Comparison of ENCODE assay signal across 10 cellular contexts in the genomic region with DNA sequence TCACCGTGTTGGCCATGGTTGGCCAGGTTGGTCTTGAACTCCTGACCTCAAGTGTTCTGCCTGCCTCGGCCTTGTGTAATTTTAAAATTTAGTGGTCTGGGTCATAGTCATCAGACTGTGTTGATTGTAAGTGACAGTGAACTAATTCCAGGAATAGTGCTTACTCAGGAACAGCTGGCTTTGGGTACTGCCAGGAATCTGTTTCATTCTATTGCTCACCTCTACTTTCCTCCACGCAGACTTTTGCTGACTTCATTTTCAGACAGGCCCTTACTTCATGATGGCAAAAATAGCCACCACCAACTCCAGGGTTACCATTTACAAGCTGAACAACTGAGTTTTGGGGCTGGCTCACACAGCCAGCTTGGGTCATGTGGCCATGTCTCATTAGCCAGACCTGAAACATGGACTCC. TPM values are rescaled to one million over a fixed set of nuclear protein-coding genes. Genes with fewer than 3 reads are reported as not detected.
A peak's percentile ranks its signal among the peaks of the same experiment; 100 is the strongest.
DNase-seq lines count a peak whose midpoint lies in the region; ATAC-seq and TF ChIP-seq lines count a peak whose summit lies in the region.
"Had no signal": no experiment of that assay in that cellular context is flagged by ENCODE, and none has a peak within 500 bp of the region (broad histone marks: within the 10 kb centered on the region; RNA-seq: fewer than 3 reads in every experiment).

No MANE protein-coding gene starts in this region.

- no peaks in the 10 kb centered on the region for H3K4me1 ChIP-seq in H9 (ENCODE audit: insufficient read depth, low read length)

- no peaks in the 10 kb centered on the region for H3K27me3 ChIP-seq in H9 (ENCODE audit: insufficient read depth, low read length)
- H3K27me3 ChIP-seq: BLaER1 had no signal

- H3K79me2 ChIP-seq in H9 (ENCODE audit: insufficient read depth, low read length): no peaks in the 10 kb centered on the region

- no peaks in the 10 kb centered on the region for H3K9me3 Mint-ChIP-seq in activated naive CD4-positive, alpha-beta T cell treated with anti-CD3 and anti-CD28 coated beads, Interleukin-2, amount 50 U/mL, for 72 hours
- H3K9me3 Mint-ChIP-seq in stimulated activated effector memory CD8-positive, alpha-beta T cell treated with anti-CD3 and anti-CD28 coated beads, Interleukin-12 subunit alpha, Interleukin-12 subunit beta, amount 100 ng/mL, for 72 hours: no peaks in the 10 kb centered on the region
- H3K9me3 Mint-ChIP-seq in H9: no peaks in the 10 kb centered on the region

- peaks cover 0 to 19% of the 10 kb centered on the region in 2 donors for H3K36me3 Mint-ChIP-seq in activated naive CD4-positive, alpha-beta T cell treated with anti-CD3 and anti-CD28 coated beads, Interleukin-2, amount 50 U/mL, for 72 hours
- peaks cover 5% of the 10 kb centered on the region for H3K36me3 Mint-ChIP-seq in stimulated activated effector memory CD8-positive, alpha-beta T cell treated with anti-CD3 and anti-CD28 coated beads, Interleukin-12 subunit alpha, Interleukin-12 subunit beta, amount 100 ng/mL, for 72 hours
- no peaks in the 10 kb centered on the region for H3K36me3 Mint-ChIP-seq in H9 (ENCODE audit: insufficient read depth in 1 of 3, low read depth in 3 of 3)

- no peak overlapping the region for H3K14ac ChIP-seq in H9 (ENCODE audit: insufficient read depth, low read length)

- no peak overlapping the region for H3K4me2 ChIP-seq in H9 (ENCODE audit: insufficient read depth, insufficient read length, low read length)
- H3K4me2 ChIP-seq: BLaER1 had no signal

- H3K79me1 ChIP-seq in H9 (ENCODE audit: insufficient read depth, low read depth, low read length, poor library complexity, severe bottlenecking): no peaks in the 10 kb centered on the region

- H2AFZ ChIP-seq in H9 (ENCODE audit: low read length): no peak overlapping the region

- no peak overlapping the region for H3K18ac ChIP-seq in H9 (ENCODE audit: insufficient read length, low read depth, low read length)

- ATAC-seq in activated naive CD4-positive, alpha-beta T cell treated with anti-CD3 and anti-CD28 coated beads, Interleukin-2, amount 50 U/mL, for 72 hours: peak; percentile 71 to 75
- ATAC-seq in HG03439 (IDR thresholded peaks at IDR 0.05; ENCODE audit: unreplicated experiment) (peak; percentile 52), esophagus mucosa (peak; percentile 20), GM19328 (IDR thresholded peaks at IDR 0.05; ENCODE audit: unreplicated experiment) (no peak)
- ATAC-seq in stimulated activated effector memory CD8-positive, alpha-beta T cell treated with anti-CD3 and anti-CD28 coated beads, Interleukin-12 subunit alpha, Interleukin-12 subunit beta, amount 100 ng/mL, for 72 hours: peak; percentile 86

- H3K4me3 Mint-ChIP-seq in stimulated activated effector memory CD8-positive, alpha-beta T cell treated with anti-CD3 and anti-CD28 coated beads, Interleukin-12 subunit alpha, Interleukin-12 subunit beta, amount 100 ng/mL, for 72 hours: no peak overlapping the region
- H3K4me3 Mint-ChIP-seq in H9: no peak overlapping the region

- H2BK12ac ChIP-seq in H9 (ENCODE audit: insufficient read length, low read depth, low read length): no peak overlapping the region

- no peak overlapping the region for H4K5ac ChIP-seq in H9 (ENCODE audit: insufficient read length, low read depth, low read length)

- peaks cover 60% of the 10 kb centered on the region for H3K4me1 Mint-ChIP-seq in stimulated activated effector memory CD8-positive, alpha-beta T cell treated with anti-CD3 and anti-CD28 coated beads, Interleukin-12 subunit alpha, Interleukin-12 subunit beta, amount 100 ng/mL, for 72 hours
- H3K4me1 Mint-ChIP-seq in H9: peaks cover 4 to 12% of the 10 kb centered on the region in 2 experiments; a peak in 3 of 4 replicates

- H4K20me1 ChIP-seq in H9 (ENCODE audit: control insufficient read depth, insufficient read depth, insufficient read length): no peaks in the 10 kb centered on the region
- H4K20me1 ChIP-seq: BLaER1 had no signal

- no peak overlapping the region for H3K9ac ChIP-seq in H9 (ENCODE audit: extremely low read depth, insufficient read length, low read length)
- H3K9ac ChIP-seq: BLaER1 had no signal

- no peak overlapping the region for H2BK120ac ChIP-seq in H9 (ENCODE audit: low read depth, low read length, poor library complexity, severe bottlenecking)

- no peak overlapping the region for H4K91ac ChIP-seq in H9 (ENCODE audit: insufficient read length, low read depth, low read length)

- no peak overlapping the region for H4K8ac ChIP-seq in H9 (replicated peaks; ENCODE audit: insufficient read length, low read depth, low read length)

- H3T11ph ChIP-seq in H9 (ENCODE audit: low read length): no peak overlapping the region

- no peak for DNase-seq in activated naive CD4-positive, alpha-beta T cell treated with anti-CD3 and anti-CD28 coated beads, Interleukin-2, amount 50 U/mL, for 72 hours (ENCODE audit: low spot score in 2 of 2)
- DNase-seq in activated naive CD4-positive, alpha-beta T cell (lab: John Stamatoyannopoulos, UW): no peak
- peak in 1 of 2 donors; percentile 71 for DNase-seq in stimulated activated effector memory CD8-positive, alpha-beta T cell treated with anti-CD3 and anti-CD28 coated beads, Interleukin-12 subunit alpha, Interleukin-12 subunit beta, amount 100 ng/mL, for 72 hours (ENCODE audit: low spot score in 2 of 2)
- no peak for DNase-seq in H9
- DNase-seq in midbrain (lab: John Stamatoyannopoulos, UW): no peak
- DNase-seq: NCI-H2029 treated with DMSO at 0.1 percent for 48 hours had no signal

- H3K4ac ChIP-seq in H9 (ENCODE audit: low read depth, low read length): no peak overlapping the region

- no peak for TF ChIP-seq CTCF in H9 (conservative IDR thresholded peaks at IDR 0.05)

- no peaks in the 10 kb centered on the region for H3K27me3 Mint-ChIP-seq in H9 (ENCODE audit: low read depth)

- peak overlapping the region; percentile 73 to 76 for H3K27ac Mint-ChIP-seq in activated naive CD4-positive, alpha-beta T cell treated with anti-CD3 and anti-CD28 coated beads, Interleukin-2, amount 50 U/mL, for 72 hours
- peak overlapping the region; percentile 85 for H3K27ac Mint-ChIP-seq in stimulated activated effector memory CD8-positive, alpha-beta T cell treated with anti-CD3 and anti-CD28 coated beads, Interleukin-12 subunit alpha, Interleukin-12 subunit beta, amount 100 ng/mL, for 72 hours
- H3K27ac Mint-ChIP-seq in H9: no peak overlapping the region

- H2BK15ac ChIP-seq in H9 (ENCODE audit: low read depth, low read length): no peak overlapping the region

- no peak overlapping the region for H2AK5ac ChIP-seq in H9 (ENCODE audit: insufficient read length, low read length)

- no peak overlapping the region for H2BK20ac ChIP-seq in H9 (ENCODE audit: low read depth, low read length, poor library complexity, severe bottlenecking)

- H3K9me3 ChIP-seq in H9 (ENCODE audit: control insufficient read depth, low read depth, low read length): no peaks in the 10 kb centered on the region
- H3K9me3 ChIP-seq: BLaER1 had no signal

- no CpG with 5 or more reads among the region's 3 CpGs for WGBS in H9 (ENCODE audit: extremely low coverage, insufficient read length, low lambda C conversion rate)

- no peak overlapping the region for H2BK5ac ChIP-seq in H9 (ENCODE audit: insufficient read length, low read length)

- no peak overlapping the region for H3K56ac ChIP-seq in H9 (ENCODE audit: insufficient read length, low read depth, low read length)

- no peak overlapping the region for H3K27ac ChIP-seq in H9 (ENCODE audit: insufficient read length, low read depth, low read length)
- H3K27ac ChIP-seq: BLaER1 had no signal

- H3K23me2 ChIP-seq in H9 (ENCODE audit: insufficient read length, low read depth, low read length, poor library complexity, severe bottlenecking): no peaks in the 10 kb centered on the region

- no peak overlapping the region for H3K23ac ChIP-seq in H9 (ENCODE audit: insufficient read length, low read depth, low read length)

RNA-seq across cellular contexts. Expression of gene FNIP2, which starts 54.6 kb away (rescaled TPM):
- 10 to 100 TPM; 15.5 to 26.4 TPM for total RNA-seq in activated naive CD4-positive, alpha-beta T cell treated with anti-CD3 and anti-CD28 coated beads, Interleukin-2, amount 50 U/mL, for 72 hours
- total RNA-seq in esophagus mucosa: 10.2 TPM
- total RNA-seq in H9 (2021): 9.6 and 11.4 TPM in 2 replicates

Comparison
In these comparisons a context has a peak if more than half of its experiments do, and no peak if none do; other contexts are left out.
1. H3K27ac Mint-ChIP-seq: peak in activated naive CD4-positive, alpha-beta T cell treated with anti-CD3 and anti-CD28 coated beads, Interleukin-2, amount 50 U/mL, for 72 hours (2 of 2) and stimulated activated effector memory CD8-positive, alpha-beta T cell treated with anti-CD3 and anti-CD28 coated beads, Interleukin-12 subunit alpha, Interleukin-12 subunit beta, amount 100 ng/mL, for 72 hours (single experiment); none in H9 (0 of 3).